18 cellular contexts compared by ENCODE assay signal in genomic region chr9:86134361-86134760, GRCh38. TPM values are rescaled to one million over a fixed set of nuclear protein-coding genes. Genes with fewer than 3 reads are reported as not detected.
DNase-seq lines count a peak whose midpoint lies in the region; ATAC-seq and TF ChIP-seq lines count a peak whose summit lies in the region.
"Had no signal": no experiment of that assay in that cellular context is flagged by ENCODE, and none has a peak within 500 bp of the region (broad histone marks: within the 10 kb centered on the region; RNA-seq: fewer than 3 reads in every experiment).

No MANE protein-coding gene starts in this region.

- H3K27ac Mint-ChIP-seq in WTC11 (no peak overlapping the region), T-helper 17 cell (no peak overlapping the region)
- H3K27ac Mint-ChIP-seq in stimulated activated naive CD8-positive, alpha-beta T cell treated with anti-CD3 and anti-CD28 coated beads, Interleukin-15, amount 100 ng/mL, for 72 hours: no peak overlapping the region
- H3K27ac Mint-ChIP-seq: CD4-positive, alpha-beta T cell; CD8-positive, alpha-beta T cell had no signal

- no peaks in the 10 kb centered on the region; the same call in 1 of the 2 replicates for H3K27me3 Mint-ChIP-seq in WTC11 (ENCODE audit: low read depth)
- no peaks in the 10 kb centered on the region for H3K27me3 Mint-ChIP-seq in stimulated activated naive CD8-positive, alpha-beta T cell treated with anti-CD3 and anti-CD28 coated beads, Interleukin-15, amount 100 ng/mL, for 72 hours
- H3K27me3 Mint-ChIP-seq in T-helper 17 cell: peaks cover 11% of the 10 kb centered on the region
- H3K27me3 Mint-ChIP-seq: CD4-positive, alpha-beta T cell had no signal

- no peak overlapping the region for H3K27ac ChIP-seq in iPS-20b (ENCODE audit: low read length)
- H3K27ac ChIP-seq: BLaER1, C4-2B had no signal

- H3K27me3 ChIP-seq in HAP-1 (ENCODE audit: low read depth): peaks cover 7% of the 10 kb centered on the region
- no peaks in the 10 kb centered on the region for H3K27me3 ChIP-seq in iPS-20b (ENCODE audit: insufficient read depth, low read length)
- H3K27me3 ChIP-seq: BE2C, BLaER1 had no signal

- H3K4me3 Mint-ChIP-seq in WTC11 (no peak overlapping the region), T-helper 17 cell (no peak overlapping the region)
- no peak overlapping the region for H3K4me3 Mint-ChIP-seq in stimulated activated naive CD8-positive, alpha-beta T cell treated with anti-CD3 and anti-CD28 coated beads, Interleukin-15, amount 100 ng/mL, for 72 hours
- H3K4me3 Mint-ChIP-seq: CD4-positive, alpha-beta T cell; CD8-positive, alpha-beta T cell had no signal

- ATAC-seq in WTC11: peak; percentile 50; the same call in 1 of the 2 replicates
- no peak for ATAC-seq in stimulated activated naive CD8-positive, alpha-beta T cell treated with anti-CD3 and anti-CD28 coated beads, Interleukin-15, amount 100 ng/mL, for 72 hours
- no peak for ATAC-seq in T-helper 17 cell
- ATAC-seq: CD8-positive, alpha-beta T cell had no signal

- H3K36me3 Mint-ChIP-seq in WTC11 (no peaks in the 10 kb centered on the region), T-helper 17 cell (ENCODE audit: low read depth) (no peaks in the 10 kb centered on the region)
- H3K36me3 Mint-ChIP-seq: CD8-positive, alpha-beta T cell had no signal

- DNase-seq in HAP-1 (ENCODE audit: low spot score in 2 of 2): peak; percentile 17 to 83
- no peak for DNase-seq in WTC11 (ENCODE audit: low spot score)
- no peak for DNase-seq in activated CD8-positive, alpha-beta memory T cell treated with anti-CD3 and anti-CD28 coated beads, Interleukin-2, amount 50 U/mL, for 48 hours
- DNase-seq in C1 segment of cervical spinal cord (lab: John Stamatoyannopoulos, UW): no peak
- DNase-seq in stimulated activated naive CD8-positive, alpha-beta T cell treated with anti-CD3 and anti-CD28 coated beads, Interleukin-15, amount 100 ng/mL, for 72 hours: no peak
- DNase-seq in T-helper 17 cell: no peak
- DNase-seq: 8988T; ACHN; BE2C; Caco-2; Calu3; CD4-positive, alpha-beta T cell; CD8-positive, alpha-beta T cell; DMS79 treated with DMSO at 0.1 percent for 48 hours; GF-D8 had no signal

- H3K4me1 ChIP-seq in HAP-1 (peaks cover 11% of the 10 kb centered on the region), iPS-20b (ENCODE audit: insufficient read depth, low read length) (peaks cover 10% of the 10 kb centered on the region; the same call in 1 of the 2 replicates)
- H3K4me1 ChIP-seq: BE2C, BLaER1, Caco-2 had no signal

- H3K9me3 ChIP-seq in HAP-1 (no peaks in the 10 kb centered on the region), iPS-20b (ENCODE audit: insufficient read depth, low read depth, low read length) (no peaks in the 10 kb centered on the region), T-helper 17 cell (ENCODE audit: control insufficient read depth, low read length, poor library complexity, severe bottlenecking) (no peaks in the 10 kb centered on the region)
- H3K9me3 ChIP-seq: BE2C, BLaER1, Caco-2 had no signal

- CTCF ChIA-PET in WTC11 (lab: Charles Lee): interaction anchor here (2.7 kb wide), 1 partner anchor 68 kb away, joined by 9 read pairs; no protein-coding TSS in a partner anchor

- TF ChIP-seq CTCF in WTC11 (IDR thresholded peaks at IDR 0.05): no peak

- H3K4me3 ChIP-seq in HAP-1 (no peak overlapping the region), iPS-20b (ENCODE audit: low read length) (0 out of 2 replicates have a peak overlapping the region, but pooled peaks have one; percentile 0)
- H3K4me3 ChIP-seq: BLaER1 had no signal

- H3K4me1 Mint-ChIP-seq in WTC11 (peaks cover 30% of the 10 kb centered on the region), T-helper 17 cell (no peaks in the 10 kb centered on the region)
- H3K4me1 Mint-ChIP-seq in stimulated activated naive CD8-positive, alpha-beta T cell treated with anti-CD3 and anti-CD28 coated beads, Interleukin-15, amount 100 ng/mL, for 72 hours: no peaks in the 10 kb centered on the region

- peaks cover 7% of the 10 kb centered on the region for H3K9me3 Mint-ChIP-seq in WTC11
- peaks cover 5% of the 10 kb centered on the region in 2 donors for H3K9me3 Mint-ChIP-seq in stimulated activated naive CD8-positive, alpha-beta T cell treated with anti-CD3 and anti-CD28 coated beads, Interleukin-15, amount 100 ng/mL, for 72 hours
- H3K9me3 Mint-ChIP-seq: CD4-positive, alpha-beta T cell; CD8-positive, alpha-beta T cell had no signal

- in situ Hi-C loops in HAP-1 (cut with MboI; ENCODE audit: low sequenced_read_pairs): no loop called here

- POLR2A ChIA-PET in WTC11 (lab: Charles Lee): no interaction called here

- no peak overlapping the region for H3K9ac ChIP-seq in iPS-20b (ENCODE audit: low read depth, low read length)
- H3K9ac ChIP-seq: BLaER1 had no signal

- H3K36me3 ChIP-seq in HAP-1 (replicated peaks) (no peaks in the 10 kb centered on the region), iPS-20b (ENCODE audit: insufficient read depth, low read depth, low read length) (no peaks in the 10 kb centered on the region)
- H3K36me3 ChIP-seq: BE2C, BLaER1 had no signal

TF ChIP-seq in WTC11, 78 proteins besides CTCF, POLR2A, EP300 and RAD21 (continues in another document):
- no peak for TF ChIP-seq CREM (CRISPR knock-in tag; IDR thresholded peaks at IDR 0.05)
- no peak for TF ChIP-seq ZNF263 (CRISPR knock-in tag; IDR thresholded peaks at IDR 0.05; ENCODE audit: low read depth)
- TF ChIP-seq MLX (CRISPR knock-in tag; IDR thresholded peaks at IDR 0.05): no peak
- no peak for TF ChIP-seq NR3C1 (CRISPR knock-in tag; conservative IDR thresholded peaks at IDR 0.05; ENCODE audit: low read depth)
- TF ChIP-seq, protein P1, sequence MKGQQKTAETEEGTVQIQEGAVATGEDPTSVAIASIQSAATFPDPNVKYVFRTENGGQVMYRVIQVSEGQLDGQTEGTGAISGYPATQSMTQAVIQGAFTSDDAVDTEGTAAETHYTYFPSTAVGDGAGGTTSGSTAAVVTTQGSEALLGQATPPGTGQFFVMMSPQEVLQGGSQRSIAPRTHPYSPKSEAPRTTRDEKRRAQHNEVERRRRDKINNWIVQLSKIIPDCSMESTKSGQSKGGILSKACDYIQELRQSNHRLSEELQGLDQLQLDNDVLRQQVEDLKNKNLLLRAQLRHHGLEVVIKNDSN (CRISPR knock-in tag; IDR thresholded peaks at IDR 0.05): no peak
- no peak for TF ChIP-seq ZNF138 (CRISPR knock-in tag; conservative IDR thresholded peaks at IDR 0.05)
- TF ChIP-seq CREB1 (CRISPR knock-in tag; IDR thresholded peaks at IDR 0.05): no peak
- no peak for TF ChIP-seq ZMAT4 (CRISPR knock-in tag; IDR thresholded peaks at IDR 0.05)
- TF ChIP-seq ETV6 (CRISPR knock-in tag; IDR thresholded peaks at IDR 0.05): no peak
- TF ChIP-seq, protein P2, sequence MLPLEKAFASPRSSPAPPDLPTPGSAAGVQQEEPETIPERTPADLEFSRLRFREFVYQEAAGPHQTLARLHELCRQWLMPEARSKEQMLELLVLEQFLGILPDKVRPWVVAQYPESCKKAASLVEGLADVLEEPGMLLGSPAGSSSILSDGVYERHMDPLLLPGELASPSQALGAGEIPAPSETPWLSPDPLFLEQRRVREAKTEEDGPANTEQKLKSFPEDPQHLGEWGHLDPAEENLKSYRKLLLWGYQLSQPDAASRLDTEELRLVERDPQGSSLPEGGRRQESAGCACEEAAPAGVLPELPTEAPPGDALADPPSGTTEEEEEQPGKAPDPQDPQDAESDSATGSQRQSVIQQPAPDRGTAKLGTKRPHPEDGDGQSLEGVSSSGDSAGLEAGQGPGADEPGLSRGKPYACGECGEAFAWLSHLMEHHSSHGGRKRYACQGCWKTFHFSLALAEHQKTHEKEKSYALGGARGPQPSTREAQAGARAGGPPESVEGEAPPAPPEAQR (CRISPR knock-in tag; IDR thresholded peaks at IDR 0.05): no peak
- TF ChIP-seq ZBTB21 (CRISPR knock-in tag; IDR thresholded peaks at IDR 0.05; ENCODE audit: borderline replicate concordance): no peak
- TF ChIP-seq, protein P3, sequence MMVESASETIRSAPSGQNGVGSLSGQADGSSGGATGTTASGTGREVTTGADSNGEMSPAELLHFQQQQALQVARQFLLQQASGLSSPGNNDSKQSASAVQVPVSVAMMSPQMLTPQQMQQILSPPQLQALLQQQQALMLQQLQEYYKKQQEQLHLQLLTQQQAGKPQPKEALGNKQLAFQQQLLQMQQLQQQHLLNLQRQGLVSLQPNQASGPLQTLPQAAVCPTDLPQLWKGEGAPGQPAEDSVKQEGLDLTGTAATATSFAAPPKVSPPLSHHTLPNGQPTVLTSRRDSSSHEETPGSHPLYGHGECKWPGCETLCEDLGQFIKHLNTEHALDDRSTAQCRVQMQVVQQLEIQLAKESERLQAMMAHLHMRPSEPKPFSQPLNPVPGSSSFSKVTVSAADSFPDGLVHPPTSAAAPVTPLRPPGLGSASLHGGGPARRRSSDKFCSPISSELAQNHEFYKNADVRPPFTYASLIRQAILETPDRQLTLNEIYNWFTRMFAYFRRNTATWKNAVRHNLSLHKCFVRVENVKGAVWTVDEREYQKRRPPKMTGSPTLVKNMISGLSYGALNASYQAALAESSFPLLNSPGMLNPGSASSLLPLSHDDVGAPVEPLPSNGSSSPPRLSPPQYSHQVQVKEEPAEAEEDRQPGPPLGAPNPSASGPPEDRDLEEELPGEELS (CRISPR knock-in tag; IDR thresholded peaks at IDR 0.05): no peak
- TF ChIP-seq ZNF219 (CRISPR knock-in tag; IDR thresholded peaks at IDR 0.05; ENCODE audit: borderline replicate concordance): no peak

RNA-seq across cellular contexts. Expression of gene GOLM1, which starts 35.0 kb away (rescaled TPM):
- 75.1 to 81.8 TPM (median 77.3 TPM) in 3 replicates for total RNA-seq in WTC11 (2021)
- total RNA-seq in T-helper 17 cell: under 1 TPM in 1 of 2 donors, not detected in 1; 0.47 TPM

Comparison
In these comparisons a context has a peak if more than half of its experiments do, and no peak if none do; other contexts are left out.
1. DNase-seq: peak in HAP-1 (2 of 2); none in WTC11 (single experiment), activated CD8-positive, alpha-beta memory T cell treated with anti-CD3 and anti-CD28 coated beads, Interleukin-2, amount 50 U/mL, for 48 hours (single experiment), C1 segment of cervical spinal cord (0 of 14), stimulated activated naive CD8-positive, alpha-beta T cell treated with anti-CD3 and anti-CD28 coated beads, Interleukin-15, amount 100 ng/mL, for 72 hours (0 of 2) and T-helper 17 cell (0 of 3).
2. RNA of gene GOLM1, which starts 35.0 kb away (total RNA-seq): 75.1 to 81.8 TPM in WTC11; 0.47 TPM in T-helper 17 cell; every median in the first group is over 10 times any median in the second.